ENCODE assay signal across 8 cellular contexts in genomic region chr16:29094729-29095624, GRCh38.
DNase-seq lines count a peak whose midpoint lies in the region; ATAC-seq, FAIRE-seq and TF ChIP-seq lines count a peak whose summit lies in the region.
"Not testable (repeated sequence)": the region's sequence is repeated elsewhere in the genome, so short reads cannot be mapped to it uniquely, and the experiment has no call there.

No MANE protein-coding gene starts in this region.

- not testable (repeated sequence) for BruUV-seq in endothelial cell of umbilical vein (replicated peaks; lab: Mats Ljungman, UMichigan)

- peak; percentile 44 for ATAC-seq in HG03432 (IDR thresholded peaks at IDR 0.05; ENCODE audit: unreplicated experiment)
- peak; percentile 85 for ATAC-seq in T-helper 17 cell
- ATAC-seq in activated naive CD4-positive, alpha-beta T cell treated with anti-CD3 and anti-CD28 coated beads, Interleukin-2, amount 50 U/mL, for 72 hours: peak; percentile 60 to 67
- peak; percentile 88 for ATAC-seq in left colon
- ATAC-seq in stimulated activated effector memory CD8-positive, alpha-beta T cell treated with anti-CD3 and anti-CD28 coated beads, Interleukin-12 subunit alpha, Interleukin-12 subunit beta, amount 100 ng/mL, for 72 hours: peak; percentile 79

- H3K36me3 ChIP-seq in endothelial cell of umbilical vein (ENCODE audit: control insufficient read depth in 2 of 2, extremely low read depth in 1 of 2, insufficient read depth in 2 of 2, low read length in 2 of 2): not testable (repeated sequence)

- H3K27ac Mint-ChIP-seq in T-helper 17 cell; activated naive CD4-positive, alpha-beta T cell treated with anti-CD3 and anti-CD28 coated beads, Interleukin-2, amount 50 U/mL, for 72 hours; nephron; stimulated activated effector memory CD8-positive, alpha-beta T cell treated with anti-CD3 and anti-CD28 coated beads, Interleukin-12 subunit alpha, Interleukin-12 subunit beta, amount 100 ng/mL, for 72 hours: not testable (repeated sequence)

- not testable (repeated sequence) for H3K4me3 ChIP-seq in endothelial cell of umbilical vein (replicated peaks in 1 of 3; ENCODE audit: insufficient read depth in 1 of 3, low read depth in 1 of 3, low read length in 3 of 3)

- H3K27me3 Mint-ChIP-seq in T-helper 17 cell; nephron (ENCODE audit: low read depth): not testable (repeated sequence)

- not testable (repeated sequence) for H3K4me2 ChIP-seq in endothelial cell of umbilical vein (ENCODE audit: insufficient read depth, low read length)

- POLR2A ChIA-PET in endothelial cell of umbilical vein (lab: Charles Lee): not testable (repeated sequence)

- not testable (repeated sequence) for H3K9ac ChIP-seq in endothelial cell of umbilical vein (replicated peaks; ENCODE audit: extremely low read depth, insufficient read depth, low read length)

- H3K27me3 ChIP-seq in endothelial cell of umbilical vein (ENCODE audit: control insufficient read depth in 2 of 2, insufficient read depth in 2 of 2, low read length in 2 of 2): not testable (repeated sequence)

- H3K27ac ChIP-seq in 22Rv1; endothelial cell of umbilical vein (ENCODE audit: insufficient read depth, low read depth, low read length): not testable (repeated sequence)

- intact Hi-C loops in endothelial cell of umbilical vein (cut with micrococcal nuclease); left colon (cut with DNase I, micrococcal nuclease): not testable (repeated sequence)

- not testable (repeated sequence) for H2AFZ ChIP-seq in endothelial cell of umbilical vein (ENCODE audit: low read depth, low read length)

- H3K4me1 Mint-ChIP-seq in T-helper 17 cell, nephron: not testable (repeated sequence)
- peaks cover 14% of the 10 kb centered on the region for H3K4me1 Mint-ChIP-seq in stimulated activated effector memory CD8-positive, alpha-beta T cell treated with anti-CD3 and anti-CD28 coated beads, Interleukin-12 subunit alpha, Interleukin-12 subunit beta, amount 100 ng/mL, for 72 hours

- not testable (repeated sequence) for H3K79me2 ChIP-seq in endothelial cell of umbilical vein (ENCODE audit: control insufficient read depth, insufficient read depth, low read length)

- CTCF ChIA-PET in endothelial cell of umbilical vein (lab: Charles Lee): interaction anchor here (0.7 kb wide), 1 partner anchor 15 kb away, joined by 3 read pairs; no protein-coding TSS in a partner anchor

- peak; percentile 87 for FAIRE-seq in endothelial cell of umbilical vein (lab: Jason Lieb, UNC)

- dilution Hi-C loops in endothelial cell of umbilical vein (cut with MboI; ENCODE audit: extremely low pct_ligation_motif_present, low sequenced_read_pairs): not testable (repeated sequence)

- not testable (repeated sequence) for H4K20me1 ChIP-seq in endothelial cell of umbilical vein (replicated peaks; ENCODE audit: control insufficient read depth, extremely low read depth, insufficient read depth, low read length)

- H3K4me3 Mint-ChIP-seq in T-helper 17 cell; nephron; stimulated activated effector memory CD8-positive, alpha-beta T cell treated with anti-CD3 and anti-CD28 coated beads, Interleukin-12 subunit alpha, Interleukin-12 subunit beta, amount 100 ng/mL, for 72 hours: not testable (repeated sequence)

- not testable (repeated sequence) for DNase-seq in T-helper 17 cell; activated naive CD4-positive, alpha-beta T cell treated with anti-CD3 and anti-CD28 coated beads, Interleukin-2, amount 50 U/mL, for 72 hours (ENCODE audit: low spot score in 2 of 2); endothelial cell of umbilical vein (ENCODE audit: low read depth, low spot score); left colon; stimulated activated effector memory CD8-positive, alpha-beta T cell treated with anti-CD3 and anti-CD28 coated beads, Interleukin-12 subunit alpha, Interleukin-12 subunit beta, amount 100 ng/mL, for 72 hours (ENCODE audit: low spot score in 2 of 2)

- not testable (repeated sequence) for H3K9me1 ChIP-seq in endothelial cell of umbilical vein (replicated peaks; ENCODE audit: control insufficient read depth, extremely low read depth, insufficient read depth, low read length)

- H3K9me3 Mint-ChIP-seq in activated naive CD4-positive, alpha-beta T cell treated with anti-CD3 and anti-CD28 coated beads, Interleukin-2, amount 50 U/mL, for 72 hours; nephron; stimulated activated effector memory CD8-positive, alpha-beta T cell treated with anti-CD3 and anti-CD28 coated beads, Interleukin-12 subunit alpha, Interleukin-12 subunit beta, amount 100 ng/mL, for 72 hours: not testable (repeated sequence)

- TF ChIP-seq CTCF in 22Rv1 (IDR thresholded peaks at IDR 0.05): peak; percentile 35
- not testable (repeated sequence) for TF ChIP-seq CTCF in endothelial cell of umbilical vein (IDR thresholded peaks at IDR 0.05; ENCODE audit: extremely low read depth in 1 of 2, insufficient read depth in 1 of 2, low read depth in 1 of 2, low read length in 2 of 2)
- peak; percentile 25 to 37 (median 37) for TF ChIP-seq CTCF in nephron (IDR thresholded peaks at IDR 0.05; ENCODE audit: unreplicated experiment in 3 of 3)

- TF ChIP-seq POLR2A in endothelial cell of umbilical vein (IDR thresholded peaks at IDR 0.05; ENCODE audit: low read depth, low read length): not testable (repeated sequence)

- H3K9me3 ChIP-seq in T-helper 17 cell (ENCODE audit: control insufficient read depth, low read length, poor library complexity, severe bottlenecking); endothelial cell of umbilical vein (replicated peaks; ENCODE audit: control insufficient read depth, insufficient read depth, low read length): not testable (repeated sequence)

- not testable (repeated sequence) for H3K4me1 ChIP-seq in endothelial cell of umbilical vein (ENCODE audit: control insufficient read depth, extremely low read depth, insufficient read depth, low read length)

- not testable (repeated sequence) for H3K36me3 Mint-ChIP-seq in T-helper 17 cell (ENCODE audit: low read depth); activated naive CD4-positive, alpha-beta T cell treated with anti-CD3 and anti-CD28 coated beads, Interleukin-2, amount 50 U/mL, for 72 hours; nephron (ENCODE audit: low read depth)
- H3K36me3 Mint-ChIP-seq in stimulated activated effector memory CD8-positive, alpha-beta T cell treated with anti-CD3 and anti-CD28 coated beads, Interleukin-12 subunit alpha, Interleukin-12 subunit beta, amount 100 ng/mL, for 72 hours: peaks cover 70% of the 10 kb centered on the region
